ENCODE assay signal across 17 cellular contexts in genomic region chr20:8423482-8423881, GRCh38.
"Had no signal": no experiment of that assay in that cellular context is flagged by ENCODE, and none has a peak within 500 bp of the region (broad histone marks: within the 10 kb centered on the region; RNA-seq: fewer than 3 reads in every experiment).

No MANE protein-coding gene starts in this region.

- H3K36me3 Mint-ChIP-seq: activated naive CD8-positive, alpha-beta T cell treated with anti-CD3 and anti-CD28 coated beads, Interleukin-2, amount 10 ng/mL, durations not matched to agents 7 days and 5 days; naive thymus-derived CD4-positive, alpha-beta T cell had no signal

- DNase-seq: activated CD4-positive, CD25-positive, alpha-beta regulatory T cell treated with anti-CD3 and anti-CD28 coated beads, Interleukin-2, amount 50 U/mL, for 72 hours; activated naive CD4-positive, alpha-beta T cell; activated naive CD8-positive, alpha-beta T cell treated with anti-CD3 and anti-CD28 coated beads, Interleukin-2, amount 10 ng/mL, durations not matched to agents 7 days and 5 days; activated T-cell treated with anti-CD3 and anti-CD28 coated beads for 4 hours; cerebellar nuclear complex; effector CD8-positive, alpha-beta T cell; esophagus squamous epithelium; hypothalamus; left ventricle myocardium inferior; mucosa of descending colon; naive thymus-derived CD4-positive, alpha-beta T cell; pancreas; stimulated activated CD4-positive, alpha-beta T cell treated with anti-CD3 and anti-CD28 coated beads, Interleukin-12 subunit alpha, Interleukin-12 subunit beta, amount 100 ng/mL, for 4 hours; stimulated activated CD4-positive, alpha-beta T cell treated with anti-CD3 and anti-CD28 coated beads, Interleukin-2, amount 100 ng/mL, for 24 hours; stomach had no signal

- H3K27me3 ChIP-seq: brain microvascular endothelial cell, esophagus squamous epithelium, pancreas, stomach had no signal

- H3K36me3 ChIP-seq: brain microvascular endothelial cell, esophagus squamous epithelium, left ventricle myocardium inferior, pancreas, stomach, thoracic aorta had no signal

- H3K4me1 ChIP-seq: esophagus squamous epithelium, pancreas had no signal

- H3K9me3 Mint-ChIP-seq: activated naive CD8-positive, alpha-beta T cell treated with anti-CD3 and anti-CD28 coated beads, Interleukin-2, amount 10 ng/mL, durations not matched to agents 7 days and 5 days had no signal

- H3K4me3 ChIP-seq: esophagus squamous epithelium, left ventricle myocardium inferior, mucosa of descending colon, pancreas, stomach, thoracic aorta had no signal

- H3K4me3 Mint-ChIP-seq: activated naive CD8-positive, alpha-beta T cell treated with anti-CD3 and anti-CD28 coated beads, Interleukin-2, amount 10 ng/mL, durations not matched to agents 7 days and 5 days; naive thymus-derived CD4-positive, alpha-beta T cell had no signal

- H3K9me3 ChIP-seq: esophagus squamous epithelium, left ventricle myocardium inferior, mucosa of descending colon, pancreas, stomach, thoracic aorta had no signal

- H3K27ac Mint-ChIP-seq: activated naive CD8-positive, alpha-beta T cell treated with anti-CD3 and anti-CD28 coated beads, Interleukin-2, amount 10 ng/mL, durations not matched to agents 7 days and 5 days; naive thymus-derived CD4-positive, alpha-beta T cell had no signal

- H3K27me3 Mint-ChIP-seq: activated naive CD8-positive, alpha-beta T cell treated with anti-CD3 and anti-CD28 coated beads, Interleukin-2, amount 10 ng/mL, durations not matched to agents 7 days and 5 days had no signal

- H3K27ac ChIP-seq: brain microvascular endothelial cell, esophagus squamous epithelium, left ventricle myocardium inferior, pancreas, stomach, thoracic aorta had no signal

- H3K4me1 Mint-ChIP-seq: activated naive CD8-positive, alpha-beta T cell treated with anti-CD3 and anti-CD28 coated beads, Interleukin-2, amount 10 ng/mL, durations not matched to agents 7 days and 5 days; naive thymus-derived CD4-positive, alpha-beta T cell had no signal

- ATAC-seq: mucosa of descending colon; naive thymus-derived CD4-positive, alpha-beta T cell had no signal
